In genomic region chr19:18160441-18160791, GRCh38 we compare ENCODE assay signal across 10 cellular contexts. TPM values are rescaled to one million over a fixed set of nuclear protein-coding genes. Genes with fewer than 3 reads are reported as not detected.
DNase-seq lines count a peak whose midpoint lies in the region; ATAC-seq and TF ChIP-seq lines count a peak whose summit lies in the region.
"Had no signal": no experiment of that assay in that cellular context is flagged by ENCODE, and none has a peak within 500 bp of the region (broad histone marks: within the 10 kb centered on the region; RNA-seq: fewer than 3 reads in every experiment).

No MANE protein-coding gene starts in this region.

- peaks cover 0 to 16% of the 10 kb centered on the region in 2 donors for H3K4me1 Mint-ChIP-seq in natural killer cell

- POLR2A ChIA-PET in A673 (lab: Charles Lee; ENCODE audit: low non-redundant PET), result interaction anchor here (0.6 kb wide), 1 partner anchor 62 kb away, joined by 7 read pairs; no protein-coding TSS in a partner anchor

- CTCF ChIA-PET in A673 (lab: Charles Lee), result interaction anchor here (0.6 to 1.7 kb wide), 2 partner anchors 15 to 47 kb away, joined by 5 to 11 read pairs; no protein-coding TSS in a partner anchor

- intact Hi-C loops in A673 (cut with micrococcal nuclease; ENCODE audit: unreplicated experiment) (no loop called here), natural killer cell (cut with micrococcal nuclease) (loop anchor here (5.0 kb wide), 1 partner anchor 92 kb away; no protein-coding TSS in a partner anchor), left colon (cut with DNase I, micrococcal nuclease) (loop anchor here (10.0 kb wide), 2 partner anchors 46 to 146 kb away; no protein-coding TSS in a partner anchor)

- no peaks in the 10 kb centered on the region for H3K27me3 ChIP-seq in A673 (replicated peaks; ENCODE audit: insufficient read depth, low read depth, low read length, poor library complexity)
- H3K27me3 ChIP-seq in adipocyte (replicated peaks; ENCODE audit: control insufficient read depth, insufficient read depth, low read length), result no peaks in the 10 kb centered on the region
- H3K27me3 ChIP-seq: cardiac muscle cell had no signal

- H3K4me3 Mint-ChIP-seq in natural killer cell, result peak overlapping the region; percentile 40

- H3K9me3 Mint-ChIP-seq in natural killer cell, result no peaks in the 10 kb centered on the region

- no peaks in the 10 kb centered on the region for H3K27me3 Mint-ChIP-seq in natural killer cell (ENCODE audit: low read depth in 2 of 2)

- H3K4me1 ChIP-seq in A673 (ENCODE audit: insufficient read depth, low read length, poor library complexity, severe bottlenecking) (no peaks in the 10 kb centered on the region), adipocyte (ENCODE audit: control insufficient read depth, insufficient read depth, low read length) (peaks cover 21% of the 10 kb centered on the region)

- BruUV-seq in A673 (replicated peaks; lab: Mats Ljungman, UMichigan), result no TSS peak

- H3K27ac ChIP-seq in A673 (ENCODE audit: low read depth, low read length, poor library complexity, severe bottlenecking), result no peak overlapping the region
- H3K27ac ChIP-seq: cardiac muscle cell had no signal

- H3K36me3 Mint-ChIP-seq in natural killer cell, result peaks cover under 1% of the 10 kb centered on the region

- no peaks in the 10 kb centered on the region for H3K9me3 ChIP-seq in A673 (ENCODE audit: low read depth, low read length, poor library complexity, severe bottlenecking)
- H3K9me3 ChIP-seq in adipocyte (ENCODE audit: control insufficient read depth, low read length), result no peaks in the 10 kb centered on the region

- H3K9ac ChIP-seq in adipocyte (ENCODE audit: low read length), result peak overlapping the region; percentile 60

- peak; percentile 8 for ATAC-seq in GM19395 (IDR thresholded peaks at IDR 0.05; ENCODE audit: unreplicated experiment)
- ATAC-seq in natural killer cell, result no peak
- no peak for ATAC-seq in HG03108 (IDR thresholded peaks at IDR 0.05; ENCODE audit: unreplicated experiment)
- ATAC-seq in left colon, result no peak
- ATAC-seq in GM18517 (IDR thresholded peaks at IDR 0.05; ENCODE audit: unreplicated experiment), result no peak

- peaks cover 25% of the 10 kb centered on the region for H3K36me3 ChIP-seq in A673 (ENCODE audit: insufficient read depth, low read length, poor library complexity, severe bottlenecking)
- H3K36me3 ChIP-seq in adipocyte (ENCODE audit: control insufficient read depth, insufficient read depth, low read length, severe bottlenecking), result peaks cover 22% of the 10 kb centered on the region

- DNase-seq in A673 (ENCODE audit: low spot score) (no peak), adipocyte (ENCODE audit: low read depth) (no peak), natural killer cell (no peak), left colon (no peak), DMS 273 treated with DMSO at 0.1 percent for 48 hours (lab: John Stamatoyannopoulos, UW) (no peak)
- DNase-seq: stimulated activated CD4-positive, alpha-beta T cell treated with anti-CD3 and anti-CD28 coated beads, Interleukin-4, amount 100 ng/mL, for 4 hours had no signal

- no peak for TF ChIP-seq CTCF in A673 (conservative IDR thresholded peaks at IDR 0.05; ENCODE audit: low read depth, low read length)
- TF ChIP-seq CTCF in natural killer cell (IDR thresholded peaks at IDR 0.05), result no peak

- peak overlapping the region in 1 of 2 donors; percentile 42 for H3K27ac Mint-ChIP-seq in natural killer cell

- H3K4me3 ChIP-seq in A673 (ENCODE audit: low read depth, low read length, poor library complexity, severe bottlenecking) (peak overlapping the region; percentile 35), adipocyte (ENCODE audit: low read length) (no peak overlapping the region)
- H3K4me3 ChIP-seq: cardiac muscle cell had no signal

RNA-seq across cellular contexts. Expression of gene PIK3R2, which starts 7.5 kb away (rescaled TPM):
- total RNA-seq in A673 (2021), result 38.1 and 41.9 TPM in 2 replicates
- total RNA-seq in natural killer cell, result 10 to 100 TPM; 12.3 to 26.4 (median 16.0) TPM
- 10 to 100 TPM; 37.4 to 41.1 TPM for total RNA-seq in left colon

RNA-seq across cellular contexts. Expression of gene IFI30, which starts 13.2 kb away (rescaled TPM):
- not detected in 2 replicates for total RNA-seq in A673 (2021)
- 100 to 1,000 TPM in 1 of 3 donors, 10 to 100 TPM in 2; 38.2 to 109 (median 89.5) TPM for total RNA-seq in natural killer cell
- total RNA-seq in left colon, result 10 to 100 TPM; 47.5 to 79.3 TPM

RNA-seq across cellular contexts. Expression of gene MPV17L2, which starts 32.6 kb away (rescaled TPM):
- 20.2 and 21.3 TPM in 2 replicates for total RNA-seq in A673 (2021)
- 1 to 10 TPM; 4.1 to 5.6 (median 4.5) TPM for total RNA-seq in natural killer cell
- total RNA-seq in left colon, result 10 to 100 TPM in 1 of 2 donors, 1 to 10 TPM in 1; 9.9 to 15.4 TPM

RNA-seq across cellular contexts. Expression of gene RAB3A, which starts 43.4 kb away (rescaled TPM):
- total RNA-seq in A673 (2021) (2.9 and 4.2 TPM in 2 replicates), natural killer cell (1 to 10 TPM; 5.2 to 7.8 (median 7.6) TPM), left colon (1 to 10 TPM; 6.3 to 6.9 TPM)

Comparison
In these comparisons a context has a peak if more than half of its experiments do, and no peak if none do; other contexts are left out.
1. RNA of gene IFI30, which starts 13.2 kb away (total RNA-seq): 38.2 to 109 TPM in natural killer cell and 47.5 to 79.3 TPM in left colon; not detected in A673; every median in the first group is over 10 times any median in the second.